27 cellular contexts compared by ENCODE assay signal in genomic region chr18:56999823-57000222, GRCh38.
"Had no signal": no experiment of that assay in that cellular context is flagged by ENCODE, and none has a peak within 500 bp of the region (broad histone marks: within the 10 kb centered on the region; RNA-seq: fewer than 3 reads in every experiment).

No MANE protein-coding gene starts in this region.

- DNase-seq: activated CD4-positive, alpha-beta memory T cell treated with anti-CD3 and anti-CD28 coated beads for 36 hours; activated CD4-positive, alpha-beta T cell treated with anti-CD3 and anti-CD28 coated beads for 36 hours; activated CD4-positive, alpha-beta T cell treated with anti-CD3 and anti-CD28 coated beads, Interleukin-2, amount 10 ng/mL, durations not matched to agents 24 days and 14 days; activated CD4-positive, CD25-positive, alpha-beta regulatory T cell; activated CD4-positive, CD25-positive, alpha-beta regulatory T cell treated with anti-CD3 and anti-CD28 coated beads, Interleukin-2, amount 50 U/mL, for 72 hours; activated CD8-positive, alpha-beta memory T cell treated with anti-CD3 and anti-CD28 coated beads, Interleukin-2, amount 10 ng/mL, durations not matched to agents 7 days and 5 days; activated CD8-positive, alpha-beta memory T cell treated with anti-CD3 and anti-CD28 coated beads, Interleukin-2, amount 50 U/mL, for 4 hours; activated CD8-positive, alpha-beta T cell treated with anti-CD3 and anti-CD28 coated beads, Interleukin-2, amount 10 ng/mL, durations not matched to agents 7 days and 5 days; activated gamma-delta T cell; activated naive CD4-positive, alpha-beta T cell; activated naive CD4-positive, alpha-beta T cell treated with anti-CD3 and anti-CD28 coated beads, Interleukin-2, amount 10 ng/mL, durations not matched to agents 7 days and 5 days; activated T-cell treated with anti-CD3 and anti-CD28 coated beads, Interleukin-2, amount 50 U/mL, for 1 hour; activated T-cell treated with anti-CD3 and anti-CD28 coated beads, Interleukin-2, amount 50 U/mL, for 72 hours; amniotic stem cell; anterior cingulate cortex; brain microvascular endothelial cell; caudate nucleus; cortex of kidney; dermis blood vessel endothelial cell; effector CD4-positive, alpha-beta T cell; effector memory CD8-positive, alpha-beta T cell; erythroblast; foreskin melanocyte; T-helper 2 cell had no signal

- H3K9me3 ChIP-seq: esophagus muscularis mucosa, gastroesophageal sphincter had no signal

- H3K4me3 Mint-ChIP-seq: activated CD4-positive, alpha-beta memory T cell treated with anti-CD3 and anti-CD28 coated beads for 36 hours; activated CD4-positive, alpha-beta T cell treated with anti-CD3 and anti-CD28 coated beads for 36 hours; activated CD4-positive, alpha-beta T cell treated with anti-CD3 and anti-CD28 coated beads, Interleukin-2, amount 10 ng/mL, durations not matched to agents 24 days and 14 days; activated CD8-positive, alpha-beta memory T cell treated with anti-CD3 and anti-CD28 coated beads, Interleukin-2, amount 10 ng/mL, durations not matched to agents 7 days and 5 days; activated CD8-positive, alpha-beta T cell treated with anti-CD3 and anti-CD28 coated beads, Interleukin-2, amount 10 ng/mL, durations not matched to agents 7 days and 5 days; activated naive CD4-positive, alpha-beta T cell treated with anti-CD3 and anti-CD28 coated beads, Interleukin-2, amount 10 ng/mL, durations not matched to agents 7 days and 5 days; activated naive CD8-positive, alpha-beta T cell; activated T-cell treated with anti-CD3 and anti-CD28 coated beads, Interleukin-2, amount 50 U/mL, for 72 hours; effector memory CD8-positive, alpha-beta T cell had no signal

- H3K36me3 ChIP-seq: brain microvascular endothelial cell, esophagus muscularis mucosa, gastroesophageal sphincter had no signal

- H3K27me3 Mint-ChIP-seq: activated CD4-positive, alpha-beta memory T cell treated with anti-CD3 and anti-CD28 coated beads for 36 hours; activated CD4-positive, alpha-beta T cell treated with anti-CD3 and anti-CD28 coated beads for 36 hours; activated CD4-positive, alpha-beta T cell treated with anti-CD3 and anti-CD28 coated beads, Interleukin-2, amount 10 ng/mL, durations not matched to agents 24 days and 14 days; activated CD8-positive, alpha-beta memory T cell treated with anti-CD3 and anti-CD28 coated beads, Interleukin-2, amount 10 ng/mL, durations not matched to agents 7 days and 5 days; activated naive CD4-positive, alpha-beta T cell treated with anti-CD3 and anti-CD28 coated beads, Interleukin-2, amount 10 ng/mL, durations not matched to agents 7 days and 5 days; activated naive CD8-positive, alpha-beta T cell; effector memory CD8-positive, alpha-beta T cell had no signal

- H3K27ac Mint-ChIP-seq: activated CD4-positive, alpha-beta memory T cell treated with anti-CD3 and anti-CD28 coated beads for 36 hours; activated CD4-positive, alpha-beta T cell treated with anti-CD3 and anti-CD28 coated beads for 36 hours; activated CD4-positive, alpha-beta T cell treated with anti-CD3 and anti-CD28 coated beads, Interleukin-2, amount 10 ng/mL, durations not matched to agents 24 days and 14 days; activated CD8-positive, alpha-beta memory T cell treated with anti-CD3 and anti-CD28 coated beads, Interleukin-2, amount 10 ng/mL, durations not matched to agents 7 days and 5 days; activated CD8-positive, alpha-beta T cell treated with anti-CD3 and anti-CD28 coated beads, Interleukin-2, amount 10 ng/mL, durations not matched to agents 7 days and 5 days; activated naive CD4-positive, alpha-beta T cell treated with anti-CD3 and anti-CD28 coated beads, Interleukin-2, amount 10 ng/mL, durations not matched to agents 7 days and 5 days; activated naive CD8-positive, alpha-beta T cell; activated T-cell treated with anti-CD3 and anti-CD28 coated beads, Interleukin-2, amount 50 U/mL, for 72 hours had no signal

- H3K27me3 ChIP-seq: brain microvascular endothelial cell, esophagus muscularis mucosa, gastroesophageal sphincter had no signal

- ATAC-seq: activated CD4-positive, alpha-beta T cell treated with anti-CD3 and anti-CD28 coated beads for 36 hours; activated CD8-positive, alpha-beta memory T cell treated with anti-CD3 and anti-CD28 coated beads, Interleukin-2, amount 10 ng/mL, durations not matched to agents 7 days and 5 days; activated CD8-positive, alpha-beta T cell treated with anti-CD3 and anti-CD28 coated beads, Interleukin-2, amount 10 ng/mL, durations not matched to agents 7 days and 5 days; activated T-cell treated with anti-CD3 and anti-CD28 coated beads, Interleukin-2, amount 50 U/mL, for 72 hours; effector memory CD8-positive, alpha-beta T cell; gastroesophageal sphincter had no signal

- H3K27ac ChIP-seq: brain microvascular endothelial cell, esophagus muscularis mucosa, gastroesophageal sphincter had no signal

- H3K9me3 Mint-ChIP-seq: activated CD4-positive, alpha-beta memory T cell treated with anti-CD3 and anti-CD28 coated beads for 36 hours; activated CD4-positive, alpha-beta T cell treated with anti-CD3 and anti-CD28 coated beads, Interleukin-2, amount 10 ng/mL, durations not matched to agents 24 days and 14 days; activated naive CD4-positive, alpha-beta T cell treated with anti-CD3 and anti-CD28 coated beads, Interleukin-2, amount 10 ng/mL, durations not matched to agents 7 days and 5 days; activated T-cell treated with anti-CD3 and anti-CD28 coated beads, Interleukin-2, amount 50 U/mL, for 72 hours; effector memory CD8-positive, alpha-beta T cell had no signal

- H3K4me3 ChIP-seq: esophagus muscularis mucosa, gastroesophageal sphincter had no signal
